ENCODE assay signal across 8 cellular contexts in genomic region chr19:6458695-6459355, GRCh38. TPM values are rescaled to one million over a fixed set of nuclear protein-coding genes. Genes with fewer than 3 reads are reported as not detected.
A peak's percentile ranks its signal among the peaks of the same experiment; 100 is the strongest.
DNase-seq lines count a peak whose midpoint lies in the region; ATAC-seq and TF ChIP-seq lines count a peak whose summit lies in the region.

No MANE protein-coding gene starts in this region.

- H3K27ac ChIP-seq in tibial artery: peak overlapping the region; percentile 64 to 73

- H3K27me3 Mint-ChIP-seq in activated T-cell treated with anti-CD3 and anti-CD28 coated beads, Interleukin-2, amount 50 U/mL, for 72 hours (ENCODE audit: low read depth): no peaks in the 10 kb centered on the region

- no peak overlapping the region for H3K27ac Mint-ChIP-seq in activated T-cell treated with anti-CD3 and anti-CD28 coated beads, Interleukin-2, amount 50 U/mL, for 72 hours

- TF ChIP-seq CTCF in astrocyte of the spinal cord (IDR thresholded peaks at IDR 0.05; ENCODE audit: low read depth, low read length) (no peak), tibial artery (IDR thresholded peaks at IDR 0.05) (no peak)

- peaks cover 0 to 25% (median 14%) of the 10 kb centered on the region in 4 donors for H3K4me1 ChIP-seq in tibial artery

- H3K36me3 Mint-ChIP-seq in activated T-cell treated with anti-CD3 and anti-CD28 coated beads, Interleukin-2, amount 50 U/mL, for 72 hours (ENCODE audit: insufficient read depth in 2 of 2): peaks cover 4 to 21% of the 10 kb centered on the region in 2 donors

- peaks cover 0 to 2% of the 10 kb centered on the region in 2 donors for H3K9me3 Mint-ChIP-seq in activated T-cell treated with anti-CD3 and anti-CD28 coated beads, Interleukin-2, amount 50 U/mL, for 72 hours

- peak overlapping the region; percentile 88 to 95 for H3K4me3 Mint-ChIP-seq in activated T-cell treated with anti-CD3 and anti-CD28 coated beads, Interleukin-2, amount 50 U/mL, for 72 hours

- H3K36me3 ChIP-seq in tibial artery: peaks cover 13 to 35% (median 30%) of the 10 kb centered on the region in 3 donors

- peaks cover 18% of the 10 kb centered on the region for H3K4me1 Mint-ChIP-seq in activated T-cell treated with anti-CD3 and anti-CD28 coated beads, Interleukin-2, amount 50 U/mL, for 72 hours (ENCODE audit: low read depth)

- ATAC-seq in activated T-cell treated with anti-CD3 and anti-CD28 coated beads, Interleukin-2, amount 50 U/mL, for 72 hours (replicated peaks in 1 of 2): no peak
- ATAC-seq in GM21528 (IDR thresholded peaks at IDR 0.05; ENCODE audit: low FRiP score, unreplicated experiment) (no peak), HG03520 (IDR thresholded peaks at IDR 0.05; ENCODE audit: unreplicated experiment) (no peak)

- no peak for DNase-seq in activated T-cell treated with anti-CD3 and anti-CD28 coated beads, Interleukin-2, amount 50 U/mL, for 72 hours
- DNase-seq in activated T-cell treated with anti-CD3 and anti-CD28 coated beads, Interleukin-2, amount 50 U/mL, for 48 hours: no peak
- DNase-seq in astrocyte of the spinal cord (ENCODE audit: low read depth, low spot score) (no peak), left kidney (ENCODE audit: low read depth, low spot score) (peak; percentile 57), tibial artery (peak in 1 of 2 donors; percentile 67), NCI-H2196 (lab: John Stamatoyannopoulos, UW; ENCODE audit: unreplicated experiment) (no peak)

- intact Hi-C loops in tibial artery (cut with DNase I; ENCODE audit: low total_unique reads): no loop called here

- H3K9me3 ChIP-seq in tibial artery: peaks cover 0 to 9% (median 8%) of the 10 kb centered on the region in 3 donors

- in situ Hi-C loops in astrocyte of the spinal cord (cut with HindIII; ENCODE audit: low sequenced_read_pairs): no loop called here

- peak overlapping the region; percentile 52 for H3K4me3 ChIP-seq in astrocyte of the spinal cord (ENCODE audit: low read depth, low read length)
- peak overlapping the region; percentile 65 to 72 for H3K4me3 ChIP-seq in tibial artery

- H3K27me3 ChIP-seq in tibial artery: peaks cover 0 to 10% of the 10 kb centered on the region in 2 donors

RNA-seq across cellular contexts. Expression of gene SLC25A23, which starts 0.8 kb away (rescaled TPM):
- total RNA-seq in activated T-cell treated with anti-CD3 and anti-CD28 coated beads, Interleukin-2, amount 50 U/mL, for 72 hours: 10 to 100 TPM; 24.6 to 26.3 TPM

RNA-seq across cellular contexts. Expression of gene CRB3, which starts 5.2 kb away (rescaled TPM):
- total RNA-seq in activated T-cell treated with anti-CD3 and anti-CD28 coated beads, Interleukin-2, amount 50 U/mL, for 72 hours: 1 to 10 TPM; 3.9 to 5.0 TPM

RNA-seq across cellular contexts. Expression of gene DENND1C, which starts 22.8 kb away (rescaled TPM):
- total RNA-seq in activated T-cell treated with anti-CD3 and anti-CD28 coated beads, Interleukin-2, amount 50 U/mL, for 72 hours: 100 to 1,000 TPM in 1 of 2 donors, 10 to 100 TPM in 1; 92.1 to 105 TPM

RNA-seq across cellular contexts. Expression of gene SLC25A41, which starts 25.3 kb away (rescaled TPM):
- under 1 TPM; 0.16 to 0.58 TPM for total RNA-seq in activated T-cell treated with anti-CD3 and anti-CD28 coated beads, Interleukin-2, amount 50 U/mL, for 72 hours

RNA-seq across cellular contexts. Expression of gene KHSRP, which starts 34.2 kb away (rescaled TPM):
- 100 to 1,000 TPM; 253 to 311 TPM for total RNA-seq in activated T-cell treated with anti-CD3 and anti-CD28 coated beads, Interleukin-2, amount 50 U/mL, for 72 hours
